ENCODE assay signal across 11 cellular contexts in the genomic region with DNA sequence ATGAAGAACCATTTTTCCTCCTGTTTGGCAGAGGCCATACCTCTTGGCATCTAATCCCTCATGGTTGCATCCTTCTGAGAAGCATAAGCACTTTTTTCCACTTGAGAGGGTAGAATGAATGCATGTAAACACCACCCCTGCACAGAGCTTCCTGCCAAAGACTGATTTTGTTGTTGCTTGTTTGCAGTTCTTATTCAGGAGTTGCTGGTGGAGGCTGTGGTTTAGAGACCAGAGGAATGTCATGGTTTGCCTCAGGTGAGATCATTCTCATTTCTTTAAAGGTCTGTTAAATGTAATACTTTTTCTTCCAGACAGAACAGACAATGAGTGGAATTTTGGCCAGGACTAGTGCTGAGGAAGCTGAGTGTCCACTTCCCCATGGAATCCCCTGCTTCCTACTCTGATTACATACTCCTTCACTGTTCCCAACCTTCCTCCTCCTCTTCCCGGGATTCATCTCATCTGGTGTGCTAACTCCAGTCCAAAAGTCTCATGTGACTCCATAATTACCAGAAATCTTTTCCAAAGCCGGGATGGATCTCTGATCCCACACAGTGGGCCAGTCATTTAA. TPM values are rescaled to one million over a fixed set of nuclear protein-coding genes. Genes with fewer than 3 reads are reported as not detected.
DNase-seq lines count a peak whose midpoint lies in the region; ATAC-seq and TF ChIP-seq lines count a peak whose summit lies in the region.
"Had no signal": no experiment of that assay in that cellular context is flagged by ENCODE, and none has a peak within 500 bp of the region (broad histone marks: within the 10 kb centered on the region; RNA-seq: fewer than 3 reads in every experiment).

No MANE protein-coding gene starts in this region.

- peaks cover 57% of the 10 kb centered on the region for H3K27me3 Mint-ChIP-seq in activated CD8-positive, alpha-beta T cell treated with anti-CD3 and anti-CD28 coated beads, Interleukin-2, amount 10 ng/mL, durations not matched to agents 7 days and 5 days (ENCODE audit: low read depth)

- POLR2A ChIA-PET in activated CD8-positive, alpha-beta T cell treated with anti-CD3 and anti-CD28 coated beads, Interleukin-2, amount 10 ng/mL, durations not matched to agents 7 days and 5 days (lab: Charles Lee) = no interaction called here

- no peak overlapping the region for H3K4me3 ChIP-seq in epithelial cell of proximal tubule (ENCODE audit: low read depth, low read length)

- no peaks in the 10 kb centered on the region for H3K4me1 Mint-ChIP-seq in activated CD8-positive, alpha-beta T cell treated with anti-CD3 and anti-CD28 coated beads, Interleukin-2, amount 10 ng/mL, durations not matched to agents 7 days and 5 days (ENCODE audit: low read depth)

- peak; percentile 70 for DNase-seq in H4 (ENCODE audit: low spot score)
- DNase-seq in NCI-H226 = peak; percentile 88
- peak; percentile 96 for DNase-seq in epithelial cell of proximal tubule (ENCODE audit: low read depth)
- DNase-seq in renal cortical epithelial cell (ENCODE audit: low read depth) = peak; percentile 99
- DNase-seq in GF-D8 (lab: John Stamatoyannopoulos, UW) = no peak
- no peak for DNase-seq in activated CD8-positive, alpha-beta T cell treated with anti-CD3 and anti-CD28 coated beads, Interleukin-2, amount 10 ng/mL, durations not matched to agents 7 days and 5 days
- DNase-seq: activated T-cell treated with anti-CD3 and anti-CD28 coated beads, Interleukin-2, amount 50 U/mL, for 24 hours; NCI-H2171; nephron progenitor cell had no signal

- CTCF ChIA-PET in activated CD8-positive, alpha-beta T cell treated with anti-CD3 and anti-CD28 coated beads, Interleukin-2, amount 10 ng/mL, durations not matched to agents 7 days and 5 days (lab: Charles Lee) = no interaction called here

- no peak for TF ChIP-seq CTCF in epithelial cell of proximal tubule (conservative IDR thresholded peaks at IDR 0.05; ENCODE audit: low read depth, low read length)

- H3K4me3 Mint-ChIP-seq in activated CD8-positive, alpha-beta T cell treated with anti-CD3 and anti-CD28 coated beads, Interleukin-2, amount 10 ng/mL, durations not matched to agents 7 days and 5 days = no peak overlapping the region
- H3K4me3 Mint-ChIP-seq: activated naive CD8-positive, alpha-beta T cell; activated T-cell treated with anti-CD3 and anti-CD28 coated beads, Interleukin-2, amount 50 U/mL, for 24 hours; nephron progenitor cell had no signal

- no peak for ATAC-seq in activated CD8-positive, alpha-beta T cell treated with anti-CD3 and anti-CD28 coated beads, Interleukin-2, amount 10 ng/mL, durations not matched to agents 7 days and 5 days
- ATAC-seq in HG03469 (IDR thresholded peaks at IDR 0.05; ENCODE audit: unreplicated experiment) = no peak

- no peak overlapping the region for H3K27ac Mint-ChIP-seq in activated CD8-positive, alpha-beta T cell treated with anti-CD3 and anti-CD28 coated beads, Interleukin-2, amount 10 ng/mL, durations not matched to agents 7 days and 5 days
- H3K27ac Mint-ChIP-seq: activated naive CD8-positive, alpha-beta T cell; activated T-cell treated with anti-CD3 and anti-CD28 coated beads, Interleukin-2, amount 50 U/mL, for 24 hours; nephron progenitor cell had no signal

- peaks cover 5% of the 10 kb centered on the region for H3K9me3 Mint-ChIP-seq in activated CD8-positive, alpha-beta T cell treated with anti-CD3 and anti-CD28 coated beads, Interleukin-2, amount 10 ng/mL, durations not matched to agents 7 days and 5 days (ENCODE audit: insufficient read depth)

- no peaks in the 10 kb centered on the region for H3K36me3 Mint-ChIP-seq in activated CD8-positive, alpha-beta T cell treated with anti-CD3 and anti-CD28 coated beads, Interleukin-2, amount 10 ng/mL, durations not matched to agents 7 days and 5 days (ENCODE audit: low read depth)

RNA-seq across cellular contexts. Expression of a gene that starts 3.3 kb away (rescaled TPM):
- total RNA-seq in H4 (2014; rRNA removed; shearing (Covaris generic)) = 45.0 and 45.9 TPM in 2 replicates
- 66.1 and 68.9 TPM in 2 replicates for total RNA-seq in epithelial cell of proximal tubule
- total RNA-seq in renal cortical epithelial cell = 215 and 425 TPM in 2 replicates
- total RNA-seq in activated CD8-positive, alpha-beta T cell treated with anti-CD3 and anti-CD28 coated beads, Interleukin-2, amount 10 ng/mL, durations not matched to agents 7 days and 5 days = not detected

Comparison
In these comparisons a context has a peak if more than half of its experiments do, and no peak if none do; other contexts are left out.
1. DNase-seq: peak in H4 (single experiment), NCI-H226 (single experiment), epithelial cell of proximal tubule (single experiment) and renal cortical epithelial cell (single experiment); none in GF-D8 (single experiment) and activated CD8-positive, alpha-beta T cell treated with anti-CD3 and anti-CD28 coated beads, Interleukin-2, amount 10 ng/mL, durations not matched to agents 7 days and 5 days (single experiment).
2. RNA of a gene that starts 3.3 kb away (total RNA-seq): 215 to 425 TPM in renal cortical epithelial cell, 66.1 to 68.9 TPM in epithelial cell of proximal tubule and 45.0 to 45.9 TPM in H4; not detected in activated CD8-positive, alpha-beta T cell treated with anti-CD3 and anti-CD28 coated beads, Interleukin-2, amount 10 ng/mL, durations not matched to agents 7 days and 5 days; every median in the first group is over 10 times any median in the second.